17 cellular contexts compared by ENCODE assay signal in genomic region chr1:235275836-235276235, GRCh38. TPM values are rescaled to one million over a fixed set of nuclear protein-coding genes. Genes with fewer than 3 reads are reported as not detected.
DNase-seq lines count a peak whose midpoint lies in the region; ATAC-seq and TF ChIP-seq lines count a peak whose summit lies in the region.
"Had no signal": no experiment of that assay in that cellular context is flagged by ENCODE, and none has a peak within 500 bp of the region (broad histone marks: within the 10 kb centered on the region; RNA-seq: fewer than 3 reads in every experiment).

No MANE protein-coding gene starts in this region.

- peak overlapping the region; percentile 12 for H3K27ac Mint-ChIP-seq in CD4-positive, alpha-beta T cell
- peak overlapping the region; percentile 74 for H3K27ac Mint-ChIP-seq in T-helper 17 cell
- H3K27ac Mint-ChIP-seq in naive thymus-derived CD8-positive, alpha-beta T cell: peak overlapping the region; percentile 17 to 81 (median 60)

- no peaks in the 10 kb centered on the region for H3K9me3 ChIP-seq in CD4-positive, alpha-beta T cell (ENCODE audit: control insufficient read depth, low read length)
- H3K9me3 ChIP-seq in T-helper 17 cell (ENCODE audit: control insufficient read depth, low read length, poor library complexity, severe bottlenecking): no peaks in the 10 kb centered on the region
- H3K9me3 ChIP-seq: body of pancreas, gastroesophageal sphincter, pancreas, thoracic aorta had no signal

- POLR2A ChIA-PET in CD4-positive, alpha-beta T cell (lab: Charles Lee): interaction anchor here (0.7 to 2.3 kb wide), 9 partner anchors 10 to 133 kb away, joined by 3 to 8 read pairs (median 4); partner anchors contain the start of genes ARID4B and GGPS1
- POLR2A ChIA-PET in naive thymus-derived CD8-positive, alpha-beta T cell (lab: Charles Lee): interaction anchor here (0.6 to 2.6 kb wide), 8 partner anchors 16 to 902 kb away, joined by 3 to 6 read pairs (median 3); partner anchors contain the start of genes ARID4B and GGPS1

- no peaks in the 10 kb centered on the region for H3K27me3 ChIP-seq in CD4-positive, alpha-beta T cell (ENCODE audit: control insufficient read depth, insufficient read depth, low read length)
- H3K27me3 ChIP-seq: body of pancreas, gastroesophageal sphincter, pancreas had no signal

- peak overlapping the region; percentile 51 for H3K4me3 Mint-ChIP-seq in CD4-positive, alpha-beta T cell
- peak overlapping the region; percentile 59 for H3K4me3 Mint-ChIP-seq in T-helper 17 cell
- H3K4me3 Mint-ChIP-seq in naive thymus-derived CD8-positive, alpha-beta T cell: peak overlapping the region in 8 of 10 donors; percentile 32 to 73 (median 44)

- no peaks in the 10 kb centered on the region for H3K9me3 Mint-ChIP-seq in CD4-positive, alpha-beta T cell
- H3K9me3 Mint-ChIP-seq in naive thymus-derived CD8-positive, alpha-beta T cell: peaks cover 0 to 4% (median 0%) of the 10 kb centered on the region in 9 donors

- no peak overlapping the region for H3K27ac ChIP-seq in CD4-positive, alpha-beta T cell (ENCODE audit: low read depth, low read length)
- H3K27ac ChIP-seq: gastroesophageal sphincter, thoracic aorta had no signal

- ATAC-seq in CD4-positive, alpha-beta T cell (ENCODE audit: poor library complexity): no peak
- ATAC-seq in T-helper 17 cell: no peak
- no peak for ATAC-seq in naive thymus-derived CD8-positive, alpha-beta T cell
- ATAC-seq: body of pancreas, gastroesophageal sphincter had no signal

- H3K36me3 Mint-ChIP-seq in CD4-positive, alpha-beta T cell (ENCODE audit: low read depth): peaks cover 11% of the 10 kb centered on the region
- no peaks in the 10 kb centered on the region for H3K36me3 Mint-ChIP-seq in T-helper 17 cell (ENCODE audit: low read depth)
- H3K36me3 Mint-ChIP-seq in naive thymus-derived CD8-positive, alpha-beta T cell: peaks cover 0 to 4% (median 0%) of the 10 kb centered on the region in 3 donors

- H3K27me3 Mint-ChIP-seq in CD4-positive, alpha-beta T cell: no peaks in the 10 kb centered on the region
- no peaks in the 10 kb centered on the region for H3K27me3 Mint-ChIP-seq in T-helper 17 cell
- no peaks in the 10 kb centered on the region for H3K27me3 Mint-ChIP-seq in naive thymus-derived CD8-positive, alpha-beta T cell

- intact Hi-C loops in CD4-positive, alpha-beta T cell (cut with DNase I, micrococcal nuclease): no loop called here

- no peak for DNase-seq in CD4-positive, alpha-beta T cell
- DNase-seq in GM12865 (ENCODE audit: low read depth): peak; percentile 33
- DNase-seq in T-helper 17 cell: no peak
- no peak for DNase-seq in naive thymus-derived CD8-positive, alpha-beta T cell
- DNase-seq in iPS-NIHi11 (ENCODE audit: low spot score): no peak
- DNase-seq in DMS79 (lab: John Stamatoyannopoulos, UW): no peak
- no peak for DNase-seq in NK-92 treated with Interleukin-12 subunit alpha and Interleukin-12 subunit beta, amount 100 ng/mL, for 24 hours (lab: John Stamatoyannopoulos, UW)
- DNase-seq: activated gamma-delta T cell treated with Interleukin-2 at 50 U/mL for 16 hours; DMS53; H7; NCI-H1417 treated with DMSO at 0.1 percent for 48 hours; NCI-H82; pancreas; stimulated activated CD4-positive, alpha-beta T cell treated with anti-CD3 and anti-CD28 coated beads, Interleukin-4, amount 100 ng/mL, for 1 hour had no signal

- H3K4me3 ChIP-seq in GM12865 (ENCODE audit: low read depth, low read length): no peak overlapping the region
- H3K4me3 ChIP-seq: body of pancreas, gastroesophageal sphincter, pancreas, thoracic aorta had no signal

- no peak for TF ChIP-seq CTCF in CD4-positive, alpha-beta T cell (IDR thresholded peaks at IDR 0.05)
- no peak for TF ChIP-seq CTCF in GM12865 (IDR thresholded peaks at IDR 0.05; ENCODE audit: insufficient read depth, low read depth, low read length, missing control alignments)

- peaks cover 84% of the 10 kb centered on the region for H3K4me1 Mint-ChIP-seq in CD4-positive, alpha-beta T cell (ENCODE audit: low read depth)
- H3K4me1 Mint-ChIP-seq in T-helper 17 cell: peaks cover 48% of the 10 kb centered on the region
- peaks cover 23 to 82% (median 73%) of the 10 kb centered on the region in 4 donors for H3K4me1 Mint-ChIP-seq in naive thymus-derived CD8-positive, alpha-beta T cell

- CTCF ChIA-PET in CD4-positive, alpha-beta T cell (lab: Charles Lee): interaction anchor here (1.1 to 1.8 kb wide), 3 partner anchors 17 to 53 kb away, joined by 3 to 5 read pairs (median 5); partner anchors contain the start of gene GGPS1

RNA-seq across cellular contexts. Expression of gene ARID4B, which starts 52.1 kb away (rescaled TPM):
- 100 to 1,000 TPM; 127 to 130 TPM for total RNA-seq in CD4-positive, alpha-beta T cell
- total RNA-seq in T-helper 17 cell: 100 to 1,000 TPM; 163 to 182 TPM
- 100 to 1,000 TPM in 1 of 2 experiments, 10 to 100 TPM in 1; 92.2 to 105 TPM for total RNA-seq in naive thymus-derived CD8-positive, alpha-beta T cell
- polyA plus RNA-seq in naive thymus-derived CD8-positive, alpha-beta T cell: 10 to 100 TPM; 37.4 to 58.0 (median 52.8) TPM

RNA-seq across cellular contexts. Expression of gene GGPS1, which starts 52.5 kb away (rescaled TPM):
- 10 to 100 TPM; 20.6 to 20.9 TPM for total RNA-seq in CD4-positive, alpha-beta T cell
- 10 to 100 TPM; 28.0 to 28.2 TPM for total RNA-seq in T-helper 17 cell
- total RNA-seq in naive thymus-derived CD8-positive, alpha-beta T cell: 10 to 100 TPM; 55.1 to 55.3 TPM
- polyA plus RNA-seq in naive thymus-derived CD8-positive, alpha-beta T cell: 10 to 100 TPM; 43.7 to 69.4 (median 57.3) TPM

Comparison
In these comparisons a context has a peak if more than half of its experiments do, and no peak if none do; other contexts are left out.
1. H3K27ac Mint-ChIP-seq: peak in every context shown above with its lines; median percentile 74 in T-helper 17 cell; 60 in naive thymus-derived CD8-positive, alpha-beta T cell; 12 in CD4-positive, alpha-beta T cell.